In genomic region chr6:53306819-53307347, GRCh38 we compare ENCODE assay signal across 10 cellular contexts. TPM values are rescaled to one million over a fixed set of nuclear protein-coding genes. Genes with fewer than 3 reads are reported as not detected.
DNase-seq lines count a peak whose midpoint lies in the region; ATAC-seq and TF ChIP-seq lines count a peak whose summit lies in the region.
"Had no signal": no experiment of that assay in that cellular context is flagged by ENCODE, and none has a peak within 500 bp of the region (broad histone marks: within the 10 kb centered on the region; RNA-seq: fewer than 3 reads in every experiment).

No MANE protein-coding gene starts in this region.

- peaks cover 37% of the 10 kb centered on the region for H3K4me1 ChIP-seq in RWPE2 (ENCODE audit: insufficient read depth, poor library complexity, severe bottlenecking)

- H3K9me3 ChIP-seq in RWPE2 (ENCODE audit: severe bottlenecking), result no peaks in the 10 kb centered on the region

- ATAC-seq in HG02798 (IDR thresholded peaks at IDR 0.05; ENCODE audit: poor library complexity, unreplicated experiment) (peak; percentile 63), RWPE2 (ENCODE audit: low read depth) (peak; percentile 43), left colon (peak; percentile 55)

- no peaks in the 10 kb centered on the region for H3K27me3 ChIP-seq in RWPE2 (ENCODE audit: insufficient read depth, poor library complexity, severe bottlenecking)

- TF ChIP-seq CTCF in RWPE2 (IDR thresholded peaks at IDR 0.05; ENCODE audit: poor library complexity, severe bottlenecking), result no peak

- intact Hi-C loops in left colon (cut with DNase I, micrococcal nuclease), result no loop called here

- no peaks in the 10 kb centered on the region for H3K36me3 ChIP-seq in RWPE2 (ENCODE audit: low read depth)

- peak overlapping the region; percentile 65 for H3K27ac ChIP-seq in RWPE2 (ENCODE audit: poor library complexity, severe bottlenecking)
- H3K27ac ChIP-seq: 22Rv1 had no signal

- H3K4me3 ChIP-seq in RWPE2 (ENCODE audit: severe bottlenecking), result no peak overlapping the region
- H3K4me3 ChIP-seq: lung had no signal

- DNase-seq in DMS53 (lab: John Stamatoyannopoulos, UW), result peak; percentile 35
- no peak for DNase-seq in DMS53 treated with DMSO at 0.1 percent for 48 hours (lab: John Stamatoyannopoulos, UW; ENCODE audit: unreplicated experiment)
- no peak for DNase-seq in RWPE2 (ENCODE audit: low spot score)
- DNase-seq in left colon, result no peak
- DNase-seq in effector CD4-positive, alpha-beta T cell, result no peak
- DNase-seq in EL, result no peak
- no peak for DNase-seq in SK-N-DZ (ENCODE audit: low spot score)

RNA-seq across cellular contexts. Expression of gene ELOVL5, which starts 41.9 kb away (rescaled TPM):
- total RNA-seq in left colon, result 10 to 100 TPM; 21.8 to 26.7 TPM
- 71.9 and 82.3 TPM in 2 replicates for polyA plus RNA-seq in SK-N-DZ (2014; cell fraction: cytosol; rRNA removed)
- 126 and 134 TPM in 2 replicates for polyA plus RNA-seq in SK-N-DZ (2014; cell fraction: nucleus; rRNA removed)
